Comparison of ENCODE assay signal across 15 cellular contexts in genomic region chr1:159839135-159839849, GRCh38. TPM values are rescaled to one million over a fixed set of nuclear protein-coding genes. Genes with fewer than 3 reads are reported as not detected.
DNase-seq lines count a peak whose midpoint lies in the region; ATAC-seq, FAIRE-seq and TF ChIP-seq lines count a peak whose summit lies in the region.
"Had no signal": no experiment of that assay in that cellular context is flagged by ENCODE, and none has a peak within 500 bp of the region (broad histone marks: within the 10 kb centered on the region; RNA-seq: fewer than 3 reads in every experiment).

No MANE protein-coding gene starts in this region.

- no peak overlapping the region for H2AFZ ChIP-seq in K562 (ENCODE audit: low read depth, low read length)

- no peak overlapping the region for H3K27ac ChIP-seq in K562 (ENCODE audit: extremely low read depth, low read depth, low read length)
- H3K27ac ChIP-seq: foreskin keratinocyte, KMS-11, stomach had no signal

- no peak overlapping the region for H3K9ac ChIP-seq in K562 (ENCODE audit: insufficient read depth in 1 of 2, low read depth in 2 of 2, low read length in 2 of 2)
- H3K9ac ChIP-seq: KMS-11 had no signal

- TF ChIP-seq RAD21 in K562 (CRISPR knock-in tag; conservative IDR thresholded peaks at IDR 0.05 in 1 of 2, IDR thresholded peaks at IDR 0.05 in 1 of 2): no peak

- no peaks in the 10 kb centered on the region for H3K36me3 ChIP-seq in K562 (ENCODE audit: control insufficient read depth, insufficient read depth, low read length)

- WGBS in K562 (ENCODE audit: insufficient coverage, low coverage, missing lambda C conversion rate): 2% methylated on average over 5 of the region's 5 CpGs

- H3K9me3 ChIP-seq in K562 (replicated peaks; ENCODE audit: control insufficient read depth, insufficient read depth, low read depth, low read length): no peaks in the 10 kb centered on the region
- H3K9me3 ChIP-seq: stomach had no signal

- CTCF ChIA-PET in K562 (lab: Yijun Ruan, JAX; ENCODE audit: low intra/inter-chr PET ratio): no interaction called here

- DNase-seq in K562 (ENCODE audit: extremely low read depth in 1 of 4, low spot score in 3 of 4): peak in 2 of 4 experiments; percentile 22 to 32
- no peak for DNase-seq in mesenteric fat pad (ENCODE audit: low spot score)
- DNase-seq in effector CD8-positive, alpha-beta T cell (lab: John Stamatoyannopoulos, UW): no peak
- DNase-seq in NCI-H1694 treated with DMSO at 0.1 percent for 48 hours (lab: John Stamatoyannopoulos, UW): no peak
- DNase-seq: activated effector memory CD4-positive, alpha-beta T cell treated with anti-CD3 and anti-CD28 coated beads, Interleukin-2, amount 50 U/mL, for 16 hours; foreskin keratinocyte; left colon; NCI-H2171; stomach had no signal

- no peaks in the 10 kb centered on the region for H3K9me1 ChIP-seq in K562 (ENCODE audit: control insufficient read depth, insufficient read depth, low read length)

- no peak overlapping the region for H3K4me2 ChIP-seq in K562 (ENCODE audit: insufficient read depth, low read length)
- H3K4me2 ChIP-seq: KMS-11 had no signal

- no peaks in the 10 kb centered on the region for H4K20me1 ChIP-seq in K562 (replicated peaks; ENCODE audit: control insufficient read depth, insufficient read depth, low read length)

- no peaks in the 10 kb centered on the region for H3K79me2 ChIP-seq in K562 (ENCODE audit: control insufficient read depth, insufficient read depth, low read length)

- H3K4me1 ChIP-seq in K562 (replicated peaks in 1 of 2; ENCODE audit: control insufficient read depth in 2 of 2, insufficient read depth in 2 of 2, low read length in 2 of 2): peaks cover 0 to 3% of the 10 kb centered on the region in 2 experiments; a peak in 1 of 5 replicates
- H3K4me1 ChIP-seq: stomach had no signal

- BruUV-seq in K562 (replicated peaks; lab: Mats Ljungman, UMichigan): no TSS peak

- intact Hi-C loops in K562 (cut with micrococcal nuclease): loop anchor here (10.0 kb wide), 1 partner anchor 86 kb away; the partner anchor contains the start of gene TAGLN2

- POLR2A ChIA-PET in K562 (lab: Yijun Ruan, JAX): interaction anchor here (0.6 to 1.7 kb wide), 6 partner anchors 10 to 86 kb away, joined by 3 to 5 read pairs (median 4); partner anchors contain the start of gene TAGLN2

- no peak overlapping the region for H3K4me3 ChIP-seq in K562
- H3K4me3 ChIP-seq: stomach had no signal

- no peak for TF ChIP-seq CTCF in K562 (IDR thresholded peaks at IDR 0.05 in 2 of 3, conservative IDR thresholded peaks at IDR 0.05 in 1 of 3; ENCODE audit: insufficient read depth in 2 of 3, low read depth in 1 of 3, low read length in 3 of 3)

- peaks cover 8 to 34% of the 10 kb centered on the region in 2 experiments; a peak in 4 of 5 replicates for H3K27me3 ChIP-seq in K562 (ENCODE audit: control insufficient read depth in 2 of 2, insufficient read depth in 2 of 2, low read length in 2 of 2)
- H3K27me3 ChIP-seq: foreskin keratinocyte, stomach had no signal

- no peak for FAIRE-seq in K562 (lab: Jason Lieb, UNC)
- FAIRE-seq: colon had no signal

- in situ Hi-C loops in K562 (cut with MboI): no loop called here

- ATAC-seq in GM18870 (IDR thresholded peaks at IDR 0.05; ENCODE audit: unreplicated experiment): peak; percentile 61
- peak; percentile 62 for ATAC-seq in GM21447 (IDR thresholded peaks at IDR 0.05; ENCODE audit: unreplicated experiment)
- ATAC-seq in HG03064 (IDR thresholded peaks at IDR 0.05; ENCODE audit: low read depth, unreplicated experiment): peak; percentile 85
- ATAC-seq in K562: no peak
- ATAC-seq: foreskin keratinocyte, left colon, WTC11 had no signal

- TF ChIP-seq POLR2A in K562 (conservative IDR thresholded peaks at IDR 0.05): no peak

- TF ChIP-seq EP300 in K562 (IDR thresholded peaks at IDR 0.05; ENCODE audit: low read length): no peak

TF ChIP-seq in K562, 482 proteins besides CTCF, POLR2A, EP300 and RAD21 (continues in another document):
- TF ChIP-seq FOXA1 (IDR thresholded peaks at IDR 0.05; ENCODE audit: borderline replicate concordance) (no peak), ETV5 (CRISPR knock-in tag; IDR thresholded peaks at IDR 0.05; ENCODE audit: low read depth) (no peak), TCFL5 (CRISPR knock-in tag; conservative IDR thresholded peaks at IDR 0.05) (no peak)

RNA-seq across cellular contexts. Expression of gene SLAMF8, which starts 12.6 kb away (rescaled TPM):
- not detected in 2 replicates for total RNA-seq in K562 (2011; cell fraction: chromatin; rRNA removed; ENCODE audit: low replicate concordance)
- not detected in 2 replicates for total RNA-seq in K562 (2011; cell fraction: nucleolus; rRNA removed)
- not detected in 2 replicates for total RNA-seq in K562 (2011; cell fraction: nucleoplasm; rRNA removed)
- total RNA-seq in K562 (2014; rRNA removed) (not detected in 2 replicates), K562 (2014; rRNA removed; fragmentation: Illumina TruSeq; extraction: Trizol) (not detected in 2 replicates), K562 (2015; rRNA removed; fragmentation: Illumina TruSeq; extraction: Trizol) (not detected in 2 replicates), K562 (2021) (not detected in 2 replicates), mesenteric fat pad (11.3 TPM)
- polyA plus RNA-seq in K562 (2011; rRNA removed) (0.07 TPM in 1 of 2 replicates, not detected in the other), K562 (2014; fragmentation: Illumina TruSeq; extraction: Trizol) (not detected in 2 replicates), K562 (2014; fragmentation: Nextera tagmentation; extraction: Ambion mirVana) (not detected), K562 (2014; rRNA removed) (not detected in 2 replicates)
- polyA plus RNA-seq in K562 (2011; cell fraction: cytosol; rRNA removed): 0.01 TPM in 1 of 2 replicates, not detected in the other
- not detected in 2 replicates for polyA plus RNA-seq in K562 (2011; cell fraction: nucleus; rRNA removed)
- not detected in 2 replicates for polyA plus RNA-seq in K562 (2012)
- polyA minus RNA-seq in K562 (2011; rRNA and poly(A)+ RNA removed): not detected in 2 replicates
- not detected in 2 replicates for polyA minus RNA-seq in K562 (2011; cell fraction: cytosol; rRNA and poly(A)+ RNA removed)
- not detected in 2 replicates for polyA minus RNA-seq in K562 (2011; cell fraction: nucleus; rRNA and poly(A)+ RNA removed)
- total RNA-seq: foreskin keratinocyte, WTC11 had no signal
- polyA plus RNA-seq: foreskin keratinocyte had no signal

RNA-seq across cellular contexts. Expression of gene VSIG8, which starts 23.2 kb away (rescaled TPM):
- not detected in 2 replicates for total RNA-seq in K562 (2011; cell fraction: chromatin; rRNA removed; ENCODE audit: low replicate concordance)
- total RNA-seq in K562 (2011; cell fraction: nucleolus; rRNA removed): not detected in 2 replicates
- total RNA-seq in K562 (2011; cell fraction: nucleoplasm; rRNA removed): not detected in 2 replicates
- total RNA-seq in K562 (2014; rRNA removed): not detected in 2 replicates
- not detected in 2 replicates for total RNA-seq in K562 (2014; rRNA removed; fragmentation: Illumina TruSeq; extraction: Trizol)
- not detected in 2 replicates for total RNA-seq in K562 (2015; rRNA removed; fragmentation: Illumina TruSeq; extraction: Trizol)
- not detected in 2 replicates for total RNA-seq in K562 (2021)
- polyA plus RNA-seq in K562 (2011; rRNA removed): 0.05 TPM in 1 of 2 replicates, not detected in the other
- polyA plus RNA-seq in K562 (2011; cell fraction: cytosol; rRNA removed): 0.07 TPM in 1 of 2 replicates, not detected in the other
- 0.10 TPM in 1 of 2 replicates, not detected in the other for polyA plus RNA-seq in K562 (2011; cell fraction: nucleus; rRNA removed)
- polyA plus RNA-seq in K562 (2012): not detected in 2 replicates
- polyA plus RNA-seq in K562 (2014; fragmentation: Illumina TruSeq; extraction: Trizol): not detected in 2 replicates
- not detected for polyA plus RNA-seq in K562 (2014; fragmentation: Nextera tagmentation; extraction: Ambion mirVana)
- not detected in 2 replicates for polyA plus RNA-seq in K562 (2014; rRNA removed)
- not detected in 2 replicates for polyA minus RNA-seq in K562 (2011; rRNA and poly(A)+ RNA removed)
- polyA minus RNA-seq in K562 (2011; cell fraction: cytosol; rRNA and poly(A)+ RNA removed): not detected in 2 replicates
- not detected in 2 replicates for polyA minus RNA-seq in K562 (2011; cell fraction: nucleus; rRNA and poly(A)+ RNA removed)
- total RNA-seq in mesenteric fat pad: not detected
- total RNA-seq: left colon, WTC11 had no signal

RNA-seq across cellular contexts. Expression of gene FCRL6, which starts 37.1 kb away (rescaled TPM):
- not detected in 2 replicates for total RNA-seq in K562 (2011; cell fraction: chromatin; rRNA removed; ENCODE audit: low replicate concordance)
- not detected in 2 replicates for total RNA-seq in K562 (2011; cell fraction: nucleolus; rRNA removed)
- not detected in 2 replicates for total RNA-seq in K562 (2011; cell fraction: nucleoplasm; rRNA removed)
- total RNA-seq in K562 (2014; rRNA removed) (not detected in 2 replicates), K562 (2014; rRNA removed; fragmentation: Illumina TruSeq; extraction: Trizol) (not detected in 2 replicates), K562 (2015; rRNA removed; fragmentation: Illumina TruSeq; extraction: Trizol) (not detected in 2 replicates), K562 (2021) (not detected in 2 replicates), mesenteric fat pad (not detected)
- polyA plus RNA-seq in K562 (2011; rRNA removed) (not detected in 2 replicates), K562 (2014; fragmentation: Illumina TruSeq; extraction: Trizol) (not detected in 2 replicates), K562 (2014; fragmentation: Nextera tagmentation; extraction: Ambion mirVana) (not detected), K562 (2014; rRNA removed) (not detected in 2 replicates)
- not detected in 2 replicates for polyA plus RNA-seq in K562 (2011; cell fraction: cytosol; rRNA removed)
- not detected in 2 replicates for polyA plus RNA-seq in K562 (2011; cell fraction: nucleus; rRNA removed)
- not detected in 2 replicates for polyA plus RNA-seq in K562 (2012)
- polyA minus RNA-seq in K562 (2011; rRNA and poly(A)+ RNA removed): not detected in 2 replicates
- polyA minus RNA-seq in K562 (2011; cell fraction: cytosol; rRNA and poly(A)+ RNA removed): not detected in 2 replicates
- polyA minus RNA-seq in K562 (2011; cell fraction: nucleus; rRNA and poly(A)+ RNA removed): not detected in 2 replicates
- total RNA-seq: foreskin keratinocyte, stomach, WTC11 had no signal
- polyA plus RNA-seq: foreskin keratinocyte, stomach had no signal

RNA-seq across cellular contexts. Expression of gene DUSP23, which starts 58.5 kb away (rescaled TPM):
- total RNA-seq in K562 (2011; cell fraction: chromatin; rRNA removed; ENCODE audit: low replicate concordance): 1.9 and 3.7 TPM in 2 replicates
- total RNA-seq in K562 (2011; cell fraction: nucleolus; rRNA removed): 5.5 and 6.1 TPM in 2 replicates
- 2.8 and 3.7 TPM in 2 replicates for total RNA-seq in K562 (2011; cell fraction: nucleoplasm; rRNA removed)
- total RNA-seq in K562 (2014; rRNA removed): 31.8 and 49.6 TPM in 2 replicates
- 13.2 and 13.7 TPM in 2 replicates for total RNA-seq in K562 (2014; rRNA removed; fragmentation: Illumina TruSeq; extraction: Trizol)
- 15.8 and 19.9 TPM in 2 replicates for total RNA-seq in K562 (2015; rRNA removed; fragmentation: Illumina TruSeq; extraction: Trizol)
- 27.7 and 31.6 TPM in 2 replicates for total RNA-seq in K562 (2021)
- 11.2 and 12.9 TPM in 2 replicates for polyA plus RNA-seq in K562 (2011; rRNA removed)
- polyA plus RNA-seq in K562 (2011; cell fraction: cytosol; rRNA removed): 14.2 and 49.7 TPM in 2 replicates
- polyA plus RNA-seq in K562 (2011; cell fraction: nucleus; rRNA removed): 4.7 and 9.0 TPM in 2 replicates
- 26.5 and 33.5 TPM in 2 replicates for polyA plus RNA-seq in K562 (2012)
- polyA plus RNA-seq in K562 (2014; fragmentation: Illumina TruSeq; extraction: Trizol): 8.7 and 12.9 TPM in 2 replicates
- polyA plus RNA-seq in K562 (2014; fragmentation: Nextera tagmentation; extraction: Ambion mirVana): 1 to 10 TPM; 1.0 to 3.0 TPM
- polyA plus RNA-seq in K562 (2014; rRNA removed): 34.8 and 36.2 TPM in 2 replicates
- polyA minus RNA-seq in K562 (2011; rRNA and poly(A)+ RNA removed): 1.9 and 2.4 TPM in 2 replicates
- polyA minus RNA-seq in K562 (2011; cell fraction: cytosol; rRNA and poly(A)+ RNA removed): 2.6 and 4.5 TPM in 2 replicates
- polyA minus RNA-seq in K562 (2011; cell fraction: nucleus; rRNA and poly(A)+ RNA removed): 2.4 and 2.7 TPM in 2 replicates
- total RNA-seq in mesenteric fat pad: 54.8 TPM
